In the genomic region with DNA sequence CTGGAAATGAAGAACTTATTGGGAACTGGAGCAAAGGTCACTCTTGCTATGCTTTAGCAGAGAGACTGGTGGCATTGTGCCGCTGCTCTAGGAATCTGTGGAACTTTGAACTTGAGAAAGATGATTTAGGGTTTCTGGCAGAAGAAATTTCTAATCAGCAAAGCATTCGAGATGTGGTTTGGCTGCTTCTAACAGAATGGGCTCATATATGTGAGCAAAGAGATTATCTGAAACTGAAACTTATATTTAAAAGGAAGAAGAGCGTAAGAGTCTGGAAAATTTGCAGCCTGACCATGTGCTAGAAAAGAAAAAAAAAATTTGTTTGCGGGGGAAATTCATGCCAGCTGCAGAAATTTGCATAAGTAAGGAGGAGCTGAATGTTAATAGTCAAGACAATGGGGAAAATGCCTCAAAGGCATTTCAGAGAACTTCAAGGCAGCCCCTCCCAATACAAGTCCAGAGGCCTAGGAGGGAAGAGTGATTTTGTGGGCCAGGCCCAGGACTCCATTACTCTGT, we compare ENCODE assay signal across 1 cellular context.
TF ChIP-seq lines count a peak whose summit lies in the region.

No MANE protein-coding gene starts in this region.

TF ChIP-seq in GM23338, 12 proteins besides CTCF, POLR2A, EP300 and RAD21:
- TF ChIP-seq, protein P1, sequence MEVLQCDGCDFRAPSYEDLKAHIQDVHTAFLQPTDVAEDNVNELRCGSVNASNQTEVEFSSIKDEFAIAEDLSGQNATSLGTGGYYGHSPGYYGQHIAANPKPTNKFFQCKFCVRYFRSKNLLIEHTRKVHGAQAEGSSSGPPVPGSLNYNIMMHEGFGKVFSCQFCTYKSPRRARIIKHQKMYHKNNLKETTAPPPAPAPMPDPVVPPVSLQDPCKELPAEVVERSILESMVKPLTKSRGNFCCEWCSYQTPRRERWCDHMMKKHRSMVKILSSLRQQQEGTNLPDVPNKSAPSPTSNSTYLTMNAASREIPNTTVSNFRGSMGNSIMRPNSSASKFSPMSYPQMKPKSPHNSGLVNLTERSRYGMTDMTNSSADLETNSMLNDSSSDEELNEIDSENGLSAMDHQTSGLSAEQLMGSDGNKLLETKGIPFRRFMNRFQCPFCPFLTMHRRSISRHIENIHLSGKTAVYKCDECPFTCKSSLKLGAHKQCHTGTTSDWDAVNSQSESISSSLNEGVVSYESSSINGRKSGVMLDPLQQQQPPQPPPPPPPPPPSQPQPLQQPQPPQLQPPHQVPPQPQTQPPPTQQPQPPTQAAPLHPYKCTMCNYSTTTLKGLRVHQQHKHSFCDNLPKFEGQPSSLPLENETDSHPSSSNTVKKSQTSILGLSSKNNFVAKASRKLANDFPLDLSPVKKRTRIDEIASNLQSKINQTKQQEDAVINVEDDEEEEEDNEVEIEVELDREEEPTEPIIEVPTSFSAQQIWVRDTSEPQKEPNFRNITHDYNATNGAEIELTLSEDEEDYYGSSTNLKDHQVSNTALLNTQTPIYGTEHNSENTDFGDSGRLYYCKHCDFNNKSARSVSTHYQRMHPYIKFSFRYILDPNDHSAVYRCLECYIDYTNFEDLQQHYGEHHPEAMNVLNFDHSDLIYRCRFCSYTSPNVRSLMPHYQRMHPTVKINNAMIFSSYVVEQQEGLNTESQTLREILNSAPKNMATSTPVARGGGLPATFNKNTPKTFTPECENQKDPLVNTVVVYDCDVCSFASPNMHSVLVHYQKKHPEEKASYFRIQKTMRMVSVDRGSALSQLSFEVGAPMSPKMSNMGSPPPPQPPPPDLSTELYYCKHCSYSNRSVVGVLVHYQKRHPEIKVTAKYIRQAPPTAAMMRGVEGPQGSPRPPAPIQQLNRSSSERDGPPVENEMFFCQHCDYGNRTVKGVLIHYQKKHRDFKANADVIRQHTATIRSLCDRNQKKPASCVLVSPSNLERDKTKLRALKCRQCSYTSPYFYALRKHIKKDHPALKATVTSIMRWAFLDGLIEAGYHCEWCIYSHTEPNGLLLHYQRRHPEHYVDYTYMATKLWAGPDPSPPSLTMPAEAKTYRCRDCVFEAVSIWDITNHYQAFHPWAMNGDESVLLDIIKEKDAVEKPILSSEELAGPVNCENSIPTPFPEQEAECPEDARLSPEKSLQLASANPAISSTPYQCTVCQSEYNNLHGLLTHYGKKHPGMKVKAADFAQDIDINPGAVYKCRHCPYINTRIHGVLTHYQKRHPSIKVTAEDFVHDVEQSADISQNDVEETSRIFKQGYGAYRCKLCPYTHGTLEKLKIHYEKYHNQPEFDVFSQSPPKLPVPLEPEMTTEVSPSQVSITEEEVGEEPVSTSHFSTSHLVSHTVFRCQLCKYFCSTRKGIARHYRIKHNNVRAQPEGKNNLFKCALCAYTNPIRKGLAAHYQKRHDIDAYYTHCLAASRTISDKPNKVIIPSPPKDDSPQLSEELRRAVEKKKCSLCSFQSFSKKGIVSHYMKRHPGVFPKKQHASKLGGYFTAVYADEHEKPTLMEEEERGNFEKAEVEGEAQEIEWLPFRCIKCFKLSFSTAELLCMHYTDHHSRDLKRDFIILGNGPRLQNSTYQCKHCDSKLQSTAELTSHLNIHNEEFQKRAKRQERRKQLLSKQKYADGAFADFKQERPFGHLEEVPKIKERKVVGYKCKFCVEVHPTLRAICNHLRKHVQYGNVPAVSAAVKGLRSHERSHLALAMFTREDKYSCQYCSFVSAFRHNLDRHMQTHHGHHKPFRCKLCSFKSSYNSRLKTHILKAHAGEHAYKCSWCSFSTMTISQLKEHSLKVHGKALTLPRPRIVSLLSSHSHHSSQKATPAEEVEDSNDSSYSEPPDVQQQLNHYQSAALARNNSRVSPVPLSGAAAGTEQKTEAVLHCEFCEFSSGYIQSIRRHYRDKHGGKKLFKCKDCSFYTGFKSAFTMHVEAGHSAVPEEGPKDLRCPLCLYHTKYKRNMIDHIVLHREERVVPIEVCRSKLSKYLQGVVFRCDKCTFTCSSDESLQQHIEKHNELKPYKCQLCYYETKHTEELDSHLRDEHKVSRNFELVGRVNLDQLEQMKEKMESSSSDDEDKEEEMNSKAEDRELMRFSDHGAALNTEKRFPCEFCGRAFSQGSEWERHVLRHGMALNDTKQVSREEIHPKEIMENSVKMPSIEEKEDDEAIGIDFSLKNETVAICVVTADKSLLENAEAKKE (CRISPR knock-in tag; IDR thresholded peaks at IDR 0.05) = no peak
- TF ChIP-seq NANOG (IDR thresholded peaks at IDR 0.05; ENCODE audit: borderline replicate concordance) (no peak), EZH2 (IDR thresholded peaks at IDR 0.05; ENCODE audit: low read depth, unreplicated experiment) (no peak), STAT1 (IDR thresholded peaks at IDR 0.05; ENCODE audit: unreplicated experiment) (no peak), CREB1 (CRISPR knock-in tag; IDR thresholded peaks at IDR 0.05; ENCODE audit: low read depth) (no peak), ZNF114 (CRISPR knock-in tag; IDR thresholded peaks at IDR 0.05) (no peak), ZNF331 (CRISPR knock-in tag; IDR thresholded peaks at IDR 0.05; ENCODE audit: low read depth) (no peak), EZH2phosphoT487 (IDR thresholded peaks at IDR 0.05; ENCODE audit: unreplicated experiment) (no peak), JUNB (IDR thresholded peaks at IDR 0.05; ENCODE audit: unreplicated experiment) (no peak), POLR2AphosphoS5 (IDR thresholded peaks at IDR 0.05; ENCODE audit: low read depth) (no peak)
- TF ChIP-seq, protein P2, sequence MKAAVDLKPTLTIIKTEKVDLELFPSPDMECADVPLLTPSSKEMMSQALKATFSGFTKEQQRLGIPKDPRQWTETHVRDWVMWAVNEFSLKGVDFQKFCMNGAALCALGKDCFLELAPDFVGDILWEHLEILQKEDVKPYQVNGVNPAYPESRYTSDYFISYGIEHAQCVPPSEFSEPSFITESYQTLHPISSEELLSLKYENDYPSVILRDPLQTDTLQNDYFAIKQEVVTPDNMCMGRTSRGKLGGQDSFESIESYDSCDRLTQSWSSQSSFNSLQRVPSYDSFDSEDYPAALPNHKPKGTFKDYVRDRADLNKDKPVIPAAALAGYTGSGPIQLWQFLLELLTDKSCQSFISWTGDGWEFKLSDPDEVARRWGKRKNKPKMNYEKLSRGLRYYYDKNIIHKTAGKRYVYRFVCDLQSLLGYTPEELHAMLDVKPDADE (IDR thresholded peaks at IDR 0.05) = no peak
- TF ChIP-seq, protein P3, sequence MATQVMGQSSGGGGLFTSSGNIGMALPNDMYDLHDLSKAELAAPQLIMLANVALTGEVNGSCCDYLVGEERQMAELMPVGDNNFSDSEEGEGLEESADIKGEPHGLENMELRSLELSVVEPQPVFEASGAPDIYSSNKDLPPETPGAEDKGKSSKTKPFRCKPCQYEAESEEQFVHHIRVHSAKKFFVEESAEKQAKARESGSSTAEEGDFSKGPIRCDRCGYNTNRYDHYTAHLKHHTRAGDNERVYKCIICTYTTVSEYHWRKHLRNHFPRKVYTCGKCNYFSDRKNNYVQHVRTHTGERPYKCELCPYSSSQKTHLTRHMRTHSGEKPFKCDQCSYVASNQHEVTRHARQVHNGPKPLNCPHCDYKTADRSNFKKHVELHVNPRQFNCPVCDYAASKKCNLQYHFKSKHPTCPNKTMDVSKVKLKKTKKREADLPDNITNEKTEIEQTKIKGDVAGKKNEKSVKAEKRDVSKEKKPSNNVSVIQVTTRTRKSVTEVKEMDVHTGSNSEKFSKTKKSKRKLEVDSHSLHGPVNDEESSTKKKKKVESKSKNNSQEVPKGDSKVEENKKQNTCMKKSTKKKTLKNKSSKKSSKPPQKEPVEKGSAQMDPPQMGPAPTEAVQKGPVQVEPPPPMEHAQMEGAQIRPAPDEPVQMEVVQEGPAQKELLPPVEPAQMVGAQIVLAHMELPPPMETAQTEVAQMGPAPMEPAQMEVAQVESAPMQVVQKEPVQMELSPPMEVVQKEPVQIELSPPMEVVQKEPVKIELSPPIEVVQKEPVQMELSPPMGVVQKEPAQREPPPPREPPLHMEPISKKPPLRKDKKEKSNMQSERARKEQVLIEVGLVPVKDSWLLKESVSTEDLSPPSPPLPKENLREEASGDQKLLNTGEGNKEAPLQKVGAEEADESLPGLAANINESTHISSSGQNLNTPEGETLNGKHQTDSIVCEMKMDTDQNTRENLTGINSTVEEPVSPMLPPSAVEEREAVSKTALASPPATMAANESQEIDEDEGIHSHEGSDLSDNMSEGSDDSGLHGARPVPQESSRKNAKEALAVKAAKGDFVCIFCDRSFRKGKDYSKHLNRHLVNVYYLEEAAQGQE (IDR thresholded peaks at IDR 0.05; ENCODE audit: unreplicated experiment) = no peak
